In genomic region chr6:105051941-105052471, GRCh38 we compare ENCODE assay signal across 1 cellular context.
TF ChIP-seq lines count a peak whose summit lies in the region.

No MANE protein-coding gene starts in this region.

TF ChIP-seq in IMR-90, 13 proteins besides CTCF, POLR2A, EP300 and RAD21 (continued from another document):
- TF ChIP-seq, protein P1, sequence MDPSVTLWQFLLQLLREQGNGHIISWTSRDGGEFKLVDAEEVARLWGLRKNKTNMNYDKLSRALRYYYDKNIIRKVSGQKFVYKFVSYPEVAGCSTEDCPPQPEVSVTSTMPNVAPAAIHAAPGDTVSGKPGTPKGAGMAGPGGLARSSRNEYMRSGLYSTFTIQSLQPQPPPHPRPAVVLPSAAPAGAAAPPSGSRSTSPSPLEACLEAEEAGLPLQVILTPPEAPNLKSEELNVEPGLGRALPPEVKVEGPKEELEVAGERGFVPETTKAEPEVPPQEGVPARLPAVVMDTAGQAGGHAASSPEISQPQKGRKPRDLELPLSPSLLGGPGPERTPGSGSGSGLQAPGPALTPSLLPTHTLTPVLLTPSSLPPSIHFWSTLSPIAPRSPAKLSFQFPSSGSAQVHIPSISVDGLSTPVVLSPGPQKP (IDR thresholded peaks at IDR 0.05; ENCODE audit: borderline replicate concordance, low read depth, low read length) = no peak
- TF ChIP-seq RFX5 (IDR thresholded peaks at IDR 0.05; ENCODE audit: low read depth, low read length) (no peak), CHD1 (IDR thresholded peaks at IDR 0.05; ENCODE audit: low read depth, low read length) (no peak), BHLHE40 (IDR thresholded peaks at IDR 0.05; ENCODE audit: low read depth, low read length) (no peak), RCOR1 (IDR thresholded peaks at IDR 0.05; ENCODE audit: insufficient replicate concordance, low read length) (no peak)
- TF ChIP-seq, protein P2, sequence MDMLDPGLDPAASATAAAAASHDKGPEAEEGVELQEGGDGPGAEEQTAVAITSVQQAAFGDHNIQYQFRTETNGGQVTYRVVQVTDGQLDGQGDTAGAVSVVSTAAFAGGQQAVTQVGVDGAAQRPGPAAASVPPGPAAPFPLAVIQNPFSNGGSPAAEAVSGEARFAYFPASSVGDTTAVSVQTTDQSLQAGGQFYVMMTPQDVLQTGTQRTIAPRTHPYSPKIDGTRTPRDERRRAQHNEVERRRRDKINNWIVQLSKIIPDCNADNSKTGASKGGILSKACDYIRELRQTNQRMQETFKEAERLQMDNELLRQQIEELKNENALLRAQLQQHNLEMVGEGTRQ (IDR thresholded peaks at IDR 0.05; ENCODE audit: low read depth, low read length) = no peak
